ENCODE assay signal across 19 cellular contexts in genomic region chr1:177227978-177228720, GRCh38. TPM values are rescaled to one million over a fixed set of nuclear protein-coding genes. Genes with fewer than 3 reads are reported as not detected.
A peak's percentile ranks its signal among the peaks of the same experiment; 100 is the strongest.
DNase-seq lines count a peak whose midpoint lies in the region; ATAC-seq and TF ChIP-seq lines count a peak whose summit lies in the region.
"Had no signal": no experiment of that assay in that cellular context is flagged by ENCODE, and none has a peak within 500 bp of the region (broad histone marks: within the 10 kb centered on the region; RNA-seq: fewer than 3 reads in every experiment).

No MANE protein-coding gene starts in this region.

- H3K27ac ChIP-seq in A673 (ENCODE audit: low read depth, low read length, poor library complexity, severe bottlenecking) (no peak overlapping the region), HEK293 (ENCODE audit: extremely low read depth, low read depth, low read length) (no peak overlapping the region), foreskin keratinocyte (no peak overlapping the region), RWPE1 (no peak overlapping the region)
- H3K27ac ChIP-seq: BLaER1, Peyer's patch had no signal

- H3K36me3 ChIP-seq in A673 (ENCODE audit: insufficient read depth, low read length, poor library complexity, severe bottlenecking) (no peaks in the 10 kb centered on the region), HEK293 (ENCODE audit: control insufficient read depth in 2 of 2, insufficient read depth in 1 of 2, low read length in 2 of 2) (no peaks in the 10 kb centered on the region)
- H3K36me3 ChIP-seq: BLaER1, Peyer's patch had no signal

- H3K9me3 ChIP-seq in A673 (ENCODE audit: low read depth, low read length, poor library complexity, severe bottlenecking) (no peaks in the 10 kb centered on the region), HEK293 (ENCODE audit: control insufficient read depth, insufficient read depth, low read depth, low read length) (no peaks in the 10 kb centered on the region)
- H3K9me3 ChIP-seq: BLaER1, Caco-2, Peyer's patch had no signal

- DNase-seq in A673 (ENCODE audit: low spot score) (peak; percentile 15), NCI-H345 treated with DMSO at 0.1 percent for 48 hours (lab: John Stamatoyannopoulos, UW; ENCODE audit: unreplicated experiment) (peak; percentile 58), foreskin keratinocyte (no peak), mesenteric fat pad (ENCODE audit: low spot score) (no peak), RWPE1 (ENCODE audit: low spot score) (no peak), NCI-H82 (lab: John Stamatoyannopoulos, UW) (no peak)
- DNase-seq: ACHN; Caco-2; CD4-positive, alpha-beta T cell; KBM-7; NCI-H1694 treated with DMSO at 0.1 percent for 48 hours; NCI-H2107; NCI-H2227 treated with DMSO at 0.1 percent for 48 hours; NCI-H524; Peyer's patch had no signal

- CTCF ChIA-PET in A673 (lab: Charles Lee) (no interaction called here), HEK293 (lab: Yijun Ruan, JAX) (interaction anchor here (0.7 kb wide), 1 partner anchor 19 kb away, joined by 4 read pairs; no protein-coding TSS in a partner anchor), RWPE1 (lab: Yijun Ruan, JAX) (no interaction called here)

- ATAC-seq in foreskin keratinocyte: peak; percentile 37
- ATAC-seq: GM23338, Right ventricle myocardium inferior had no signal

- POLR2A ChIA-PET in A673 (lab: Charles Lee; ENCODE audit: low non-redundant PET): no interaction called here
- POLR2A ChIA-PET in HEK293 (lab: Yijun Ruan, JAX): interaction anchor here (0.9 kb wide), 1 partner anchor 112 kb away, joined by 3 read pairs; no protein-coding TSS in a partner anchor
- POLR2A ChIA-PET in RWPE1 (lab: Yijun Ruan, JAX; ENCODE audit: low non-redundant PET): no interaction called here

- intact Hi-C loops in A673 (cut with micrococcal nuclease; ENCODE audit: unreplicated experiment): no loop called here

- H3K4me1 ChIP-seq in A673 (ENCODE audit: insufficient read depth, low read length, poor library complexity, severe bottlenecking) (peaks cover 7% of the 10 kb centered on the region), HEK293 (ENCODE audit: control insufficient read depth, insufficient read depth, low read length) (no peaks in the 10 kb centered on the region), foreskin keratinocyte (no peaks in the 10 kb centered on the region)
- H3K4me1 ChIP-seq: Caco-2, Peyer's patch had no signal

- TF ChIP-seq CTCF in A673 (conservative IDR thresholded peaks at IDR 0.05; ENCODE audit: low read depth, low read length) (no peak), HEK293 (tag by site-specific recombination; IDR thresholded peaks at IDR 0.05) (no peak), foreskin keratinocyte (conservative IDR thresholded peaks at IDR 0.05) (no peak), RWPE1 (conservative IDR thresholded peaks at IDR 0.05; ENCODE audit: low read depth) (no peak)

- no TSS peak for BruUV-seq in A673 (replicated peaks; lab: Mats Ljungman, UMichigan)

- H3K4me3 ChIP-seq in A673 (ENCODE audit: low read depth, low read length, poor library complexity, severe bottlenecking) (no peak overlapping the region), HEK293 (ENCODE audit: low read depth, low read length) (no peak overlapping the region)
- H3K4me3 ChIP-seq: BLaER1, GM23338, Peyer's patch had no signal

- H3K27me3 ChIP-seq in A673 (replicated peaks; ENCODE audit: insufficient read depth, low read depth, low read length, poor library complexity): no peaks in the 10 kb centered on the region
- H3K27me3 ChIP-seq in foreskin keratinocyte: no peaks in the 10 kb centered on the region
- H3K27me3 ChIP-seq: BLaER1, Peyer's patch had no signal

TF ChIP-seq in HEK293, 187 proteins besides CTCF, POLR2A, EP300 and RAD21 (continues in another document):
- TF ChIP-seq FEZF1 (tag by site-specific recombination; IDR thresholded peaks at IDR 0.05): peak; percentile 8; the same call in 1 of the 2 replicates
- TF ChIP-seq ZNF560 (tag by site-specific recombination; IDR thresholded peaks at IDR 0.05; ENCODE audit: borderline replicate concordance): no peak
- no peak for TF ChIP-seq SCRT2 (tag by site-specific recombination; IDR thresholded peaks at IDR 0.05)
- 0 out of 2 replicates have a peak, but pooled peaks have one; percentile 17 for TF ChIP-seq ZBTB8A (tag by site-specific recombination; IDR thresholded peaks at IDR 0.05)
- TF ChIP-seq GLIS1 (tag by site-specific recombination; IDR thresholded peaks at IDR 0.05): peak; percentile 57; the same call in 1 of the 2 replicates
- TF ChIP-seq, protein P1, sequence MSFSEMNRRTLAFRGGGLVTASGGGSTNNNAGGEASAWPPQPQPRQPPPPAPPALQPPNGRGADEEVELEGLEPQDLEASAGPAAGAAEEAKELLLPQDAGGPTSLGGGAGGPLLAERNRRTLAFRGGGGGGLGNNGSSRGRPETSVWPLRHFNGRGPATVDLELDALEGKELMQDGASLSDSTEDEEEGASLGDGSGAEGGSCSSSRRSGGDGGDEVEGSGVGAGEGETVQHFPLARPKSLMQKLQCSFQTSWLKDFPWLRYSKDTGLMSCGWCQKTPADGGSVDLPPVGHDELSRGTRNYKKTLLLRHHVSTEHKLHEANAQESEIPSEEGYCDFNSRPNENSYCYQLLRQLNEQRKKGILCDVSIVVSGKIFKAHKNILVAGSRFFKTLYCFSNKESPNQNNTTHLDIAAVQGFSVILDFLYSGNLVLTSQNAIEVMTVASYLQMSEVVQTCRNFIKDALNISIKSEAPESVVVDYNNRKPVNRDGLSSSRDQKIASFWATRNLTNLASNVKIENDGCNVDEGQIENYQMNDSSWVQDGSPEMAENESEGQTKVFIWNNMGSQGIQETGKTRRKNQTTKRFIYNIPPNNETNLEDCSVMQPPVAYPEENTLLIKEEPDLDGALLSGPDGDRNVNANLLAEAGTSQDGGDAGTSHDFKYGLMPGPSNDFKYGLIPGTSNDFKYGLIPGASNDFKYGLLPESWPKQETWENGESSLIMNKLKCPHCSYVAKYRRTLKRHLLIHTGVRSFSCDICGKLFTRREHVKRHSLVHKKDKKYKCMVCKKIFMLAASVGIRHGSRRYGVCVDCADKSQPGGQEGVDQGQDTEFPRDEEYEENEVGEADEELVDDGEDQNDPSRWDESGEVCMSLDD (tag by site-specific recombination; IDR thresholded peaks at IDR 0.05): no peak
- TF ChIP-seq ZNF2 (tag by site-specific recombination; IDR thresholded peaks at IDR 0.05): no peak
- TF ChIP-seq, protein P2, sequence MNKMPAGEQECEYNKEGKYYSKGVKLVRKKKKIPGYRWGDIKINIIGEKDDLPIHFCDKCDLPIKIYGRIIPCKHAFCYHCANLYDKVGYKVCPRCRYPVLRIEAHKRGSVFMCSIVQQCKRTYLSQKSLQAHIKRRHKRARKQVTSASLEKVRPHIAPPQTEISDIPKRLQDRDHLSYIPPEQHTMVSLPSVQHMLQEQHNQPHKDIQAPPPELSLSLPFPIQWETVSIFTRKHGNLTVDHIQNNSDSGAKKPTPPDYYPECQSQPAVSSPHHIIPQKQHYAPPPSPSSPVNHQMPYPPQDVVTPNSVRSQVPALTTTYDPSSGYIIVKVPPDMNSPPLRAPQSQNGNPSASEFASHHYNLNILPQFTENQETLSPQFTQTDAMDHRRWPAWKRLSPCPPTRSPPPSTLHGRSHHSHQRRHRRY (tag by site-specific recombination; IDR thresholded peaks at IDR 0.05): no peak
- TF ChIP-seq KLF10 (tag by site-specific recombination; IDR thresholded peaks at IDR 0.05): no peak
- peak; percentile 79 for TF ChIP-seq REST (tag by site-specific recombination; IDR thresholded peaks at IDR 0.05)
- TF ChIP-seq, protein P3, sequence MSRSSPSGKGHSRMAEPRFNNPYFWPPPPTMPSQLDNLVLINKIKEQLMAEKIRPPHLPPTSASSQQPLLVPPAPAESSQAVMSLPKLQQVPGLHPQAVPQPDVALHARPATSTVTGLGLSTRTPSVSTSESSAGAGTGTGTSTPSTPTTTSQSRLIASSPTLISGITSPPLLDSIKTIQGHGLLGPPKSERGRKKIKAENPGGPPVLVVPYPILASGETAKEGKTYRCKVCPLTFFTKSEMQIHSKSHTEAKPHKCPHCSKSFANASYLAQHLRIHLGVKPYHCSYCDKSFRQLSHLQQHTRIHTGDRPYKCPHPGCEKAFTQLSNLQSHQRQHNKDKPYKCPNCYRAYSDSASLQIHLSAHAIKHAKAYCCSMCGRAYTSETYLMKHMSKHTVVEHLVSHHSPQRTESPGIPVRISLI (tag by site-specific recombination; IDR thresholded peaks at IDR 0.05): no peak
- peak; percentile 11; the same call in 1 of the 2 replicates for TF ChIP-seq SP7 (tag by site-specific recombination; IDR thresholded peaks at IDR 0.05)
- no peak for TF ChIP-seq IKZF3 (tag by site-specific recombination; IDR thresholded peaks at IDR 0.05)
- no peak for TF ChIP-seq ZNF701 (tag by site-specific recombination; IDR thresholded peaks at IDR 0.05)
- no peak for TF ChIP-seq ZNF707 (tag by site-specific recombination; IDR thresholded peaks at IDR 0.05)
- peak; percentile 71 for TF ChIP-seq ZBTB17 (tag by site-specific recombination; IDR thresholded peaks at IDR 0.05)
- TF ChIP-seq ZNF610 (tag by site-specific recombination; IDR thresholded peaks at IDR 0.05; ENCODE audit: borderline replicate concordance): no peak

RNA-seq across cellular contexts. Expression of gene BRINP2, which starts 57.4 kb away (rescaled TPM):
- 0.67 and 0.68 TPM in 2 replicates for total RNA-seq in A673 (2021)
- total RNA-seq in foreskin keratinocyte: 0.21 and 0.44 TPM in 2 replicates
- 0.03 and 0.04 TPM in 2 replicates for polyA plus RNA-seq in foreskin keratinocyte
- not detected for total RNA-seq in mesenteric fat pad
- total RNA-seq: Caco-2; CD4-positive, alpha-beta T cell; Peyer's patch had no signal

Comparison
In these comparisons a context has a peak if more than half of its experiments do, and no peak if none do; other contexts are left out.
1. DNase-seq: peak in A673 (single experiment) and NCI-H345 treated with DMSO at 0.1 percent for 48 hours (single experiment); none in foreskin keratinocyte (0 of 2), mesenteric fat pad (single experiment), RWPE1 (single experiment) and NCI-H82 (single experiment).